9 cellular contexts compared by ENCODE assay signal in the genomic region with DNA sequence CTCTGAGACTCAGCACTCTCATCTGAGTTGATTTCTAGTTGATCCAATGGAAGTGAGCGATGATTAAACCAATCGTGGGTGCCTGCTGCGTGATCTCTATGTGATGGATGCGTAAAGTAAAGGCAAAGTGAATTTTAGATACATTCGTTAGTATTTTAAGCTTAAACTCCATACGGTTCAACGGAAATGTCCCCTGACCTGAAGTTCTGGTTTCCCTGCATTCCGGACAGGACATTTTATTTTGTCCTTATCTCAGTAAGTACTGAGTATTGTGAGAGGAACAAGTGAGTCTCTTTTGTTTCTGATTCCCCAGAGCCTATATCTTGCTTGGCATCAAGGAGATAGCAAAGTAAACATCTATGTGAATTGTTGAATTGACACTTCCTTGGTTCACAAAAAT. TPM values are rescaled to one million over a fixed set of nuclear protein-coding genes. Genes with fewer than 3 reads are reported as not detected.
"Had no signal": no experiment of that assay in that cellular context is flagged by ENCODE, and none has a peak within 500 bp of the region (broad histone marks: within the 10 kb centered on the region; RNA-seq: fewer than 3 reads in every experiment).

No MANE protein-coding gene starts in this region.

RNA-seq across cellular contexts. Expression of a gene that starts 57.9 kb away (rescaled TPM):
- total RNA-seq: activated CD4-positive, alpha-beta memory T cell treated with anti-CD3 and anti-CD28 coated beads for 36 hours; activated CD4-positive, alpha-beta memory T cell treated with anti-CD3 and anti-CD28 coated beads, Interleukin-2, amount 10 ng/mL, durations not matched to agents 7 days and 5 days; activated CD4-positive, alpha-beta T cell treated with anti-CD3 and anti-CD28 coated beads, Interleukin-2, amount 10 ng/mL, durations not matched to agents 24 days and 14 days; activated CD8-positive, alpha-beta memory T cell treated with anti-CD3 and anti-CD28 coated beads for 36 hours; activated CD8-positive, alpha-beta memory T cell treated with anti-CD3 and anti-CD28 coated beads, Interleukin-2, amount 10 ng/mL, durations not matched to agents 7 days and 5 days; activated CD8-positive, alpha-beta T cell treated with anti-CD3 and anti-CD28 coated beads for 36 hours; activated CD8-positive, alpha-beta T cell treated with anti-CD3 and anti-CD28 coated beads, Interleukin-2, amount 10 ng/mL, durations not matched to agents 7 days and 5 days; T-helper 1 cell treated with Interleukin-12 subunit alpha and Interleukin-12 subunit beta and Interleukin-4 antibody, amounts not matched to agents 30 ng/mL and 1 ng/mL, for 36 hours; T-helper 2 cell treated with Interferon-gamma antibody and Interleukin-4, amounts not matched to agents 100 ng/mL and 5 ng/mL, for 36 hours had no signal
